Comparison of ENCODE assay signal across 8 cellular contexts in the genomic region with DNA sequence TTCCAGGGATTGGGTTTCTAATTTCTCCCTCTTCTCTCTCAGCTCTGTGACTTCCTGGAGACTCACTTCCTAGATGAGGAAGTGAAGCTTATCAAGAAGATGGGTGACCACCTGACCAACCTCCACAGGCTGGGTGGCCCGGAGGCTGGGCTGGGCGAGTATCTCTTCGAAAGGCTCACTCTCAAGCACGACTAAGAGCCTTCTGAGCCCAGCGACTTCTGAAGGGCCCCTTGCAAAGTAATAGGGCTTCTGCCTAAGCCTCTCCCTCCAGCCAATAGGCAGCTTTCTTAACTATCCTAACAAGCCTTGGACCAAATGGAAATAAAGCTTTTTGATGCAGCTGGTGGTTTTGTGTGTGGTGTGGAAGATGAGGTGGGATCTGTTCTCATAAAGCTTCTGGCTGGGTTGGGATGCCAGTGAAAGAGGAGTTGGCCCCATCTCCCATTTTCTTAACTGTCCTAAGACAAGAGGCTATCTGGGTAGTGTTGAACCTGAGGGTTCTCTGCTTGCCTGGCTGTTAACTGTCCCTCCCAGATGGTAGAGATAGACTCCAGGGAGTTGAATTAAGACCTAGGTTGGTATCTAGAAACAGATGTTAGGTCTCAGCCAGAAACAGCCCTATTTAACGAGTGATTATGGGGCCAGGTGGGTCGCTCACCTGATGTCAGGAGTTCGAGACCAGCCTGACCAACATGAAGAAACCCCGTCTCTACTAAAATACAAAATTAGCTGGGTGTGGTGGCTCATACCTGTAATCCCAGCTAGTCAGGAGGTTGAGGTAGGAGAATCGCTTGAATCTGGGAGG. TPM values are rescaled to one million over a fixed set of nuclear protein-coding genes. Genes with fewer than 3 reads are reported as not detected.
DNase-seq lines count a peak whose midpoint lies in the region; ATAC-seq and TF ChIP-seq lines count a peak whose summit lies in the region.

No MANE protein-coding gene starts in this region.

- TF ChIP-seq EP300 in esophagus muscularis mucosa (IDR thresholded peaks at IDR 0.05), result no peak

- intact Hi-C loops in esophagus muscularis mucosa (cut with DNase I) (loop anchor here (5.0 kb wide), 1 partner anchor 94 kb away; a partner anchor contains a TSS), psoas muscle (cut with DNase I) (loop anchor here in 1 of 2 donors (5.0 to 10.0 kb wide), 2 partner anchors 94 to 332 kb away; a partner anchor contains a TSS)

- H3K4me1 ChIP-seq in SJCRH30 (peaks cover 18% of the 10 kb centered on the region), esophagus muscularis mucosa (peaks cover 53 to 73% (median 69%) of the 10 kb centered on the region in 4 donors), psoas muscle (peaks cover 43% of the 10 kb centered on the region)

- TF ChIP-seq POLR2A in esophagus muscularis mucosa (IDR thresholded peaks at IDR 0.05; ENCODE audit: low read depth), result no peak

- H3K36me3 ChIP-seq in SJCRH30 (peaks cover 45% of the 10 kb centered on the region), esophagus muscularis mucosa (peaks cover 13 to 61% (median 49%) of the 10 kb centered on the region in 4 donors), psoas muscle (ENCODE audit: insufficient read depth in 1 of 2, low read depth in 1 of 2) (peaks cover 0 to 47% of the 10 kb centered on the region in 2 donors)

- ATAC-seq in psoas muscle, result no peak

- TF ChIP-seq CTCF in esophagus muscularis mucosa (IDR thresholded peaks at IDR 0.05), result no peak
- TF ChIP-seq CTCF in psoas muscle (IDR thresholded peaks at IDR 0.05), result no peak
- TF ChIP-seq CTCF in GM13976 (IDR thresholded peaks at IDR 0.05; ENCODE audit: borderline replicate concordance, control extremely low read depth, extremely low read depth, insufficient read depth, missing control alignments), result no peak

- DNase-seq in NCI-H2171 treated with DMSO at 0.1 percent for 48 hours (lab: John Stamatoyannopoulos, UW) (peak; percentile 30), NCI-H2171 (lab: John Stamatoyannopoulos, UW) (no peak), SJCRH30 (no peak), esophagus muscularis mucosa (ENCODE audit: extremely low spot score) (no peak), psoas muscle (no peak), GM13976 (ENCODE audit: low spot score) (no peak), foreskin melanocyte (no peak), cerebellar nuclear complex (lab: John Stamatoyannopoulos, UW) (no peak)

- WGBS in esophagus muscularis mucosa, result 83% methylated on average over 10 of the region's 10 CpGs
- WGBS in psoas muscle, 3 donors, result 54 to 83% (median 58%) methylated on average over 10 of the region's 10 CpGs

- in situ Hi-C loops in GM13976 (cut with MboI; ENCODE audit: low sequenced_read_pairs, unreplicated experiment), result no loop called here

- peak overlapping the region; percentile 76 for H3K4me3 ChIP-seq in SJCRH30
- H3K4me3 ChIP-seq in esophagus muscularis mucosa, result peak overlapping the region; percentile 72 to 94 (median 76)
- H3K4me3 ChIP-seq in psoas muscle, result peak overlapping the region; percentile 94

- H3K9me3 ChIP-seq in SJCRH30 (replicated peaks), result no peaks in the 10 kb centered on the region
- no peaks in the 10 kb centered on the region for H3K9me3 ChIP-seq in esophagus muscularis mucosa
- H3K9me3 ChIP-seq in psoas muscle, result no peaks in the 10 kb centered on the region

- H3K27ac ChIP-seq in SJCRH30 (no peak overlapping the region; the same call in 1 of the 2 replicates), esophagus muscularis mucosa (replicated peaks in 1 of 4) (peak overlapping the region; percentile 92 to 94 (median 93)), psoas muscle (peak overlapping the region; percentile 89)

- H3K27me3 ChIP-seq in SJCRH30 (no peaks in the 10 kb centered on the region), esophagus muscularis mucosa (no peaks in the 10 kb centered on the region), psoas muscle (ENCODE audit: insufficient read depth in 3 of 3, low read length in 2 of 3) (no peaks in the 10 kb centered on the region)

RNA-seq across cellular contexts. Expression of a gene that starts 1.6 kb away (rescaled TPM):
- total RNA-seq in SJCRH30 (2014; rRNA removed; shearing (Covaris generic)), result 1,133 and 1,259 TPM in 2 replicates
- total RNA-seq in esophagus muscularis mucosa (1,000 to 10,000 TPM; 3,246 to 4,339 (median 3,896) TPM), psoas muscle (1,000 to 10,000 TPM in 3 of 4 donors, 100 to 1,000 TPM in 1; 802 to 2,269 (median 1,158) TPM)
- polyA plus RNA-seq in psoas muscle, result 1,000 to 10,000 TPM; 1,296 to 1,753 (median 1,467) TPM

RNA-seq across cellular contexts. Expression of a gene that starts 12.1 kb away (rescaled TPM):
- 49.1 and 56.9 TPM in 2 replicates for total RNA-seq in SJCRH30 (2014; rRNA removed; shearing (Covaris generic))
- total RNA-seq in esophagus muscularis mucosa (10 to 100 TPM; 39.0 to 50.4 (median 42.3) TPM), psoas muscle (10 to 100 TPM; 16.8 to 24.4 (median 22.0) TPM)
- 10 to 100 TPM; 20.7 to 66.1 (median 35.6) TPM for polyA plus RNA-seq in psoas muscle

RNA-seq across cellular contexts. Expression of a gene that starts 26.4 kb away (rescaled TPM):
- 38.9 and 42.8 TPM in 2 replicates for total RNA-seq in SJCRH30 (2014; rRNA removed; shearing (Covaris generic))
- total RNA-seq in esophagus muscularis mucosa, result 10 to 100 TPM; 33.3 to 39.3 (median 37.3) TPM
- 100 to 1,000 TPM; 147 to 331 (median 238) TPM for total RNA-seq in psoas muscle
- polyA plus RNA-seq in psoas muscle, result 10 to 100 TPM; 30.9 to 61.3 (median 58.9) TPM

RNA-seq across cellular contexts. Expression of a gene that starts 26.9 kb away (rescaled TPM):
- 139 and 152 TPM in 2 replicates for total RNA-seq in SJCRH30 (2014; rRNA removed; shearing (Covaris generic))
- total RNA-seq in esophagus muscularis mucosa, result 100 to 1,000 TPM in 2 of 4 donors, 10 to 100 TPM in 2; 72.7 to 113 (median 97.6) TPM
- 10 to 100 TPM; 61.1 to 87.4 (median 81.8) TPM for total RNA-seq in psoas muscle
- 10 to 100 TPM; 62.7 to 76.5 (median 69.5) TPM for polyA plus RNA-seq in psoas muscle

RNA-seq across cellular contexts. Expression of a gene that starts 33.2 kb away (rescaled TPM):
- not detected in 2 replicates for total RNA-seq in SJCRH30 (2014; rRNA removed; shearing (Covaris generic))
- total RNA-seq in esophagus muscularis mucosa (under 1 TPM in 1 of 4 donors, not detected in 3; 0.57 TPM), psoas muscle (under 1 TPM in 1 of 4 donors, not detected in 3; 0.21 TPM)
- under 1 TPM in 1 of 3 donors, not detected in 2; 0.14 TPM for polyA plus RNA-seq in psoas muscle
